1 cellular context compared by ENCODE assay signal in genomic region chr4:184151988-184152485, GRCh38.
TF ChIP-seq lines count a peak whose summit lies in the region.

No MANE protein-coding gene starts in this region.

TF ChIP-seq in H1, 55 proteins besides CTCF, POLR2A, EP300 and RAD21 (continued from another document):
- no peak for TF ChIP-seq MAX (IDR thresholded peaks at IDR 0.05)
